22 cellular contexts compared by ENCODE assay signal in the genomic region with DNA sequence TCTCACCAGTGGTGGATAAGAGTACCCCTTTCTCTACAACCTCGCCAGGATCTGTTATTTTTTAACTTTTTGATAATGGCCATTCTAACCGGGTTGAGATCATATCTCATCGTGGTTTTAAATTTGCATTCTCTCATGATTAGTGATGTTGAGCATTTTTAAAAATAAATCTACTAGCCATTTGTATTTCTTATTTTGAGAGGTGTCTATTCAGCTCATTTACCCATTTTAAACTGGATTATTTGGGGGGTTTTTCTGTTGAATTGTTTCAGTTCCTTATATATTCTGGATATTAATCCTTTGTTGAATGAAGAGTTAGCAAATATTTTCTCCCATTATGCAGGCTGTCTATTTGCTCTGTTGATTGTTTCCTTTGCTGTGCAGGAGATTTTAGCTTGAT.
DNase-seq lines count a peak whose midpoint lies in the region; ATAC-seq, FAIRE-seq and TF ChIP-seq lines count a peak whose summit lies in the region.
"Had no signal": no experiment of that assay in that cellular context is flagged by ENCODE, and none has a peak within 500 bp of the region (broad histone marks: within the 10 kb centered on the region; RNA-seq: fewer than 3 reads in every experiment).

No MANE protein-coding gene starts in this region.

- H3K27me3 ChIP-seq in MG63: no peaks in the 10 kb centered on the region

- no peaks in the 10 kb centered on the region for H3K36me3 ChIP-seq in MG63

- in situ Hi-C loops in KBM-7 (cut with MboI; ENCODE audit: low pct_unique_long_range_greater_than_20kb, low sequenced_read_pairs): no loop called here

- peak; percentile 47 for ATAC-seq in HG02938 (IDR thresholded peaks at IDR 0.05; ENCODE audit: unreplicated experiment)
- no peak for ATAC-seq in GM18873 (IDR thresholded peaks at IDR 0.05; ENCODE audit: low FRiP score, unreplicated experiment)
- ATAC-seq: CD8-positive, alpha-beta T cell; GM23338 had no signal

- no peak for FAIRE-seq in GM12891 (lab: Jason Lieb, UNC)

- DNase-seq in GM12891 (ENCODE audit: insufficient read length, low spot score): no peak
- DNase-seq in glomerular visceral epithelial cell (ENCODE audit: extremely low spot score): peak; percentile 8
- DNase-seq in KBM-7: no peak
- no peak for DNase-seq in MG63
- no peak for DNase-seq in activated T-cell treated with anti-CD3 and anti-CD28 coated beads, Interleukin-2, amount 50 U/mL, for 1 hour
- DNase-seq: Caco-2; CD8-positive, alpha-beta T cell; GF-D8; H9; HFFc6; NCI-H1105; NCI-H1436 treated with DMSO at 0.1 percent for 48 hours; NCI-H1930; NCI-H446; NCI-H526; NCI-H82; NK-92 treated with Interleukin-12 subunit alpha and Interleukin-12 subunit beta, amount 100 ng/mL, for 24 hours; RPMI8226; SHP77 had no signal

- H3K9me3 ChIP-seq in MG63: no peaks in the 10 kb centered on the region

- TF ChIP-seq POLR2A in GM12891 (IDR thresholded peaks at IDR 0.05; ENCODE audit: low read depth, low read length): no peak

- H3K4me3 ChIP-seq in MG63: no peak overlapping the region
- H3K4me3 ChIP-seq: GM23338 had no signal

TF ChIP-seq in GM12891, 5 proteins besides CTCF, POLR2A, EP300 and RAD21:
- TF ChIP-seq SPI1 (IDR thresholded peaks at IDR 0.05; ENCODE audit: low read depth, low read length) (peak; percentile 49; the same call in 1 of the 2 replicates), PAX5 (IDR thresholded peaks at IDR 0.05; ENCODE audit: insufficient read depth, low read length, severe bottlenecking) (no peak)
